Comparison of ENCODE assay signal across 26 cellular contexts in the genomic region with DNA sequence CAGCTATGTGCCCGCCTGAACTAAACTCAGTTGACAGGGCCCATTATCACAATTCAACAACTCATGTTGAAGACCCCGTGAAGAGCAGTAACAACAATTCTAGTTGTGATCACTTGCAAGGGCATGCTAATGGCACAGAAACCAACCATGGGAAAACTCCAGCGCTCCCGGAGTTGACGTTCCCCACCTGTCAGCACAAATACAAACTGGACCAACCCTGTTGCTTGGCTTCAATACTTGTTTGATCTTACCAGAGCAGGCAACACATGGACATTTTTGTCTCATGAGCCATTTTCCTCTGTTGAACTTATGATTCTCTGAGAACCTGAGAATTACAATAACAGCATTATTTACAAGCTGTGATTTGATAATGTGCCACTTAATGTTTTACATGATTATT.
DNase-seq lines count a peak whose midpoint lies in the region; ATAC-seq and TF ChIP-seq lines count a peak whose summit lies in the region.
"Had no signal": no experiment of that assay in that cellular context is flagged by ENCODE, and none has a peak within 500 bp of the region (broad histone marks: within the 10 kb centered on the region; RNA-seq: fewer than 3 reads in every experiment).

No MANE protein-coding gene starts in this region.

- in situ Hi-C loops in IMR-90 (cut with MboI; ENCODE audit: low sequenced_read_pairs): no loop called here

- no peak overlapping the region for H3K27ac ChIP-seq in IMR-90 (ENCODE audit: insufficient read depth, low read length)
- H3K27ac ChIP-seq in body of pancreas: no peak overlapping the region
- no peak overlapping the region for H3K27ac ChIP-seq in WERI-Rb-1
- no peak overlapping the region for H3K27ac ChIP-seq in coronary artery
- H3K27ac ChIP-seq: HL-60, left ventricle myocardium inferior, pancreas had no signal

- H3K4me2 ChIP-seq in IMR-90 (ENCODE audit: low read depth, low read length): no peak overlapping the region

- peak overlapping the region; percentile 54 for H3K14ac ChIP-seq in IMR-90 (replicated peaks; ENCODE audit: low read depth, low read length)

- no peaks in the 10 kb centered on the region; the same call in 1 of the 2 replicates for H3K9me1 ChIP-seq in IMR-90 (ENCODE audit: insufficient read depth, low read length)

- peak overlapping the region in 1 of 2 experiments; percentile 25; a peak in 1 of 4 replicates for H4K8ac ChIP-seq in IMR-90 (ENCODE audit: low read depth in 2 of 2, low read length in 2 of 2)

- peaks cover 27% of the 10 kb centered on the region for H3K4me1 Mint-ChIP-seq in chondrocyte (ENCODE audit: low read depth)
- H3K4me1 Mint-ChIP-seq: activated B cell treated with CpG ODN at 0.5 μM for 24 hours; activated CD4-positive, alpha-beta memory T cell treated with anti-CD3 and anti-CD28 coated beads, Interleukin-2, amount 10 ng/mL, durations not matched to agents 7 days and 5 days; central memory CD8-positive, alpha-beta T cell; IgD-negative memory B cell; mesothelial cell of epicardium had no signal

- H3K56ac ChIP-seq in IMR-90 (ENCODE audit: extremely low read depth, insufficient read depth, low read length): no peak overlapping the region

- peaks cover 6% of the 10 kb centered on the region for H3K4me1 ChIP-seq in IMR-90 (ENCODE audit: control insufficient read depth, insufficient read depth, low read length)
- H3K4me1 ChIP-seq in body of pancreas: no peaks in the 10 kb centered on the region
- H3K4me1 ChIP-seq: left ventricle myocardium inferior, pancreas had no signal

- ATAC-seq in IMR-90 (ENCODE audit: low read depth): peak; percentile 24; the same call in 1 of the 2 replicates
- ATAC-seq in body of pancreas: no peak
- no peak for ATAC-seq in GM21737 (IDR thresholded peaks at IDR 0.05; ENCODE audit: unreplicated experiment)
- ATAC-seq: natural killer cell treated with Interleukin-12 subunit alpha and Interleukin-12 subunit beta and Interleukin-15 and Interleukin-18, amount 100 ng/mL, for 72 hours had no signal

- no peaks in the 10 kb centered on the region for H4K20me1 ChIP-seq in IMR-90 (ENCODE audit: insufficient read depth, low read length)

- peak overlapping the region; percentile 22 for H3K27ac Mint-ChIP-seq in chondrocyte (ENCODE audit: unreplicated experiment)
- H3K27ac Mint-ChIP-seq: activated B cell treated with CpG ODN at 0.5 μM for 24 hours; activated CD4-positive, alpha-beta memory T cell treated with anti-CD3 and anti-CD28 coated beads, Interleukin-2, amount 10 ng/mL, durations not matched to agents 7 days and 5 days; IgD-negative memory B cell; mesothelial cell of epicardium; natural killer cell treated with Interleukin-12 subunit alpha and Interleukin-12 subunit beta and Interleukin-15 and Interleukin-18, amount 100 ng/mL, for 72 hours had no signal

- H3K4me3 ChIP-seq in IMR-90 (ENCODE audit: insufficient read depth, low read depth, low read length) (no peak overlapping the region), foreskin fibroblast (ENCODE audit: low read depth in 1 of 2, low read length in 2 of 2) (no peak overlapping the region), body of pancreas (no peak overlapping the region), WERI-Rb-1 (ENCODE audit: low read depth, low read length) (no peak overlapping the region), coronary artery (no peak overlapping the region)
- H3K4me3 ChIP-seq: left ventricle myocardium inferior, pancreas had no signal

- WGBS in IMR-90 (ENCODE audit: extremely low coverage in 2 of 2, insufficient read length in 1 of 2), 2 experiments: 46% methylated on average over 5 of the region's 5 CpGs; no CpG with 5 or more reads in 1 of the 2 experiments
- WGBS in body of pancreas, 2 donors: 72 to 84% methylated on average over 5 of the region's 5 CpGs

- H2BK20ac ChIP-seq in IMR-90 (ENCODE audit: low read depth, low read length): peak overlapping the region; percentile 41; the same call in 1 of the 2 replicates

- H2BK5ac ChIP-seq in IMR-90 (ENCODE audit: low read depth, low read length, poor library complexity, severe bottlenecking): no peak overlapping the region

- H2AK9ac ChIP-seq in IMR-90 (replicated peaks; ENCODE audit: low read depth, low read length, poor library complexity): peak overlapping the region; percentile 39

- peak; percentile 37 for DNase-seq in A172 (ENCODE audit: low spot score)
- peak; percentile 81 for DNase-seq in IMR-90
- DNase-seq in chondrocyte (ENCODE audit: low spot score): no peak
- DNase-seq in foreskin fibroblast: peak; percentile 39 to 47
- DNase-seq in body of pancreas: no peak
- no peak for DNase-seq in WERI-Rb-1
- DNase-seq in coronary artery (ENCODE audit: low spot score): no peak
- DNase-seq: activated B cell treated with CpG ODN at 0.5 μM for 24 hours; activated CD4-positive, alpha-beta memory T cell treated with anti-CD3 and anti-CD28 coated beads, Interleukin-2, amount 10 ng/mL, durations not matched to agents 7 days and 5 days; activated gamma-delta T cell treated with Interleukin-2 at 50 U/mL for 16 hours; activated T-cell treated with anti-CD3 and anti-CD28 coated beads, Interleukin-2, amount 50 U/mL, for 1 hour; C1 segment of cervical spinal cord; effector memory CD4-positive, alpha-beta T cell; left ventricle myocardium inferior; NCI-H1436; NCI-H526 treated with DMSO at 0.1 percent for 48 hours; pancreas; RPMI8226; stimulated activated CD4-positive, alpha-beta T cell treated with anti-CD3 and anti-CD28 coated beads, Interleukin-1b, Interleukin-23, amount 100 ng/mL, for 48 hours; T-helper 9 cell had no signal

- H3K36me3 ChIP-seq in IMR-90 (ENCODE audit: control insufficient read depth, insufficient read depth, low read length): no peaks in the 10 kb centered on the region
- no peaks in the 10 kb centered on the region for H3K36me3 ChIP-seq in body of pancreas (replicated peaks in 1 of 2; ENCODE audit: insufficient read depth in 1 of 2, low read depth in 2 of 2)
- H3K36me3 ChIP-seq in WERI-Rb-1: no peaks in the 10 kb centered on the region
- H3K36me3 ChIP-seq: left ventricle myocardium inferior, pancreas had no signal

- TF ChIP-seq POLR2A in IMR-90 (IDR thresholded peaks at IDR 0.05; ENCODE audit: low read depth, low read length) (no peak), body of pancreas (IDR thresholded peaks at IDR 0.05) (no peak)

- dilution Hi-C loops in IMR-90 (cut with HindIII; ENCODE audit: low sequenced_read_pairs, unreplicated experiment): no loop called here

- H3K9ac ChIP-seq in IMR-90 (ENCODE audit: low read depth, low read length): no peak overlapping the region

- no peak overlapping the region for H3K18ac ChIP-seq in IMR-90 (ENCODE audit: low read depth, low read length)

- H3K9me3 Mint-ChIP-seq in chondrocyte (ENCODE audit: low read depth): no peaks in the 10 kb centered on the region
- H3K9me3 Mint-ChIP-seq: activated B cell treated with CpG ODN at 0.5 μM for 24 hours; activated CD4-positive, alpha-beta memory T cell treated with anti-CD3 and anti-CD28 coated beads, Interleukin-2, amount 10 ng/mL, durations not matched to agents 7 days and 5 days; central memory CD8-positive, alpha-beta T cell; IgD-negative memory B cell; mesothelial cell of epicardium; natural killer cell treated with Interleukin-12 subunit alpha and Interleukin-12 subunit beta and Interleukin-15 and Interleukin-18, amount 100 ng/mL, for 72 hours had no signal

- H2AFZ ChIP-seq in IMR-90 (replicated peaks; ENCODE audit: low read length, poor library complexity): no peak overlapping the region

- H2BK120ac ChIP-seq in IMR-90 (ENCODE audit: low read depth, low read length): peak overlapping the region; percentile 25; the same call in 1 of the 2 replicates

- H2AK5ac ChIP-seq in IMR-90 (ENCODE audit: low read depth, low read length): peak overlapping the region; percentile 54; the same call in 1 of the 2 replicates

- H3K27me3 ChIP-seq in IMR-90 (ENCODE audit: control insufficient read depth, insufficient read depth, low read length) (no peaks in the 10 kb centered on the region), body of pancreas (no peaks in the 10 kb centered on the region), WERI-Rb-1 (ENCODE audit: insufficient read depth, low read depth, severe bottlenecking) (no peaks in the 10 kb centered on the region)
- H3K27me3 ChIP-seq: pancreas had no signal

- H3K4ac ChIP-seq in IMR-90 (ENCODE audit: low read depth, low read length): peak overlapping the region; percentile 8; the same call in 1 of the 2 replicates

- H3K9me3 ChIP-seq in IMR-90 (ENCODE audit: control insufficient read depth, insufficient read depth, low read length) (no peaks in the 10 kb centered on the region), body of pancreas (no peaks in the 10 kb centered on the region), WERI-Rb-1 (ENCODE audit: severe bottlenecking) (no peaks in the 10 kb centered on the region)
- H3K9me3 ChIP-seq: left ventricle myocardium inferior, pancreas had no signal

- POLR2A ChIA-PET in IMR-90 (lab: Charles Lee; ENCODE audit: unreplicated experiment): no interaction called here

- H3K79me1 ChIP-seq in IMR-90 (ENCODE audit: low read depth in 1 of 2, low read length in 2 of 2): no peaks in the 10 kb centered on the region

- no peak overlapping the region for H2BK15ac ChIP-seq in IMR-90 (ENCODE audit: low read depth, low read length)

- no peak overlapping the region for H3K4me3 Mint-ChIP-seq in chondrocyte (ENCODE audit: unreplicated experiment)
- H3K4me3 Mint-ChIP-seq: activated B cell treated with CpG ODN at 0.5 μM for 24 hours; activated CD4-positive, alpha-beta memory T cell treated with anti-CD3 and anti-CD28 coated beads, Interleukin-2, amount 10 ng/mL, durations not matched to agents 7 days and 5 days; central memory CD8-positive, alpha-beta T cell; IgD-negative memory B cell; mesothelial cell of epicardium; natural killer cell treated with Interleukin-12 subunit alpha and Interleukin-12 subunit beta and Interleukin-15 and Interleukin-18, amount 100 ng/mL, for 72 hours had no signal

- no TSS peak for BruUV-seq in IMR-90 (replicated peaks; lab: Mats Ljungman, UMichigan)

- H3K23ac ChIP-seq in IMR-90 (ENCODE audit: low read depth, low read length): peak overlapping the region; percentile 13; the same call in 1 of the 2 replicates

- no peaks in the 10 kb centered on the region for H3K27me3 Mint-ChIP-seq in chondrocyte (ENCODE audit: low read depth)

- no peak for TF ChIP-seq CTCF in IMR-90 (conservative IDR thresholded peaks at IDR 0.05; ENCODE audit: low read depth, low read length)
- no peak for TF ChIP-seq CTCF in chondrocyte (IDR thresholded peaks at IDR 0.05)
- TF ChIP-seq CTCF in foreskin fibroblast (IDR thresholded peaks at IDR 0.05; ENCODE audit: low read depth, low read length): no peak
- TF ChIP-seq CTCF in body of pancreas (IDR thresholded peaks at IDR 0.05): no peak
- TF ChIP-seq CTCF in WERI-Rb-1 (IDR thresholded peaks at IDR 0.05; ENCODE audit: low read depth, low read length): no peak
- no peak for TF ChIP-seq CTCF in coronary artery (IDR thresholded peaks at IDR 0.05)

- TF ChIP-seq RAD21 in IMR-90 (IDR thresholded peaks at IDR 0.05; ENCODE audit: low read length): no peak

- CTCF ChIA-PET in IMR-90 (lab: Yijun Ruan, JAX): interaction anchor here (0.9 to 1.8 kb wide), 4 partner anchors 8 to 473 kb away, joined by 3 to 4 read pairs (median 4); no protein-coding TSS in a partner anchor

- no peaks in the 10 kb centered on the region for H3K36me3 Mint-ChIP-seq in chondrocyte (ENCODE audit: low read depth)
- H3K36me3 Mint-ChIP-seq: IgD-negative memory B cell; mesothelial cell of epicardium; natural killer cell treated with Interleukin-12 subunit alpha and Interleukin-12 subunit beta and Interleukin-15 and Interleukin-18, amount 100 ng/mL, for 72 hours had no signal

- no peak overlapping the region; the same call in 1 of the 2 replicates for H4K91ac ChIP-seq in IMR-90 (ENCODE audit: insufficient read depth, low read depth, low read length)

- intact Hi-C loops in IMR-90 (cut with micrococcal nuclease) (loop anchor here (5.0 kb wide), 1 partner anchor 34 kb away; no protein-coding TSS in a partner anchor), body of pancreas (cut with DNase I) (loop anchor here (5.0 kb wide), 1 partner anchor 469 kb away; no protein-coding TSS in a partner anchor)

- H4K5ac ChIP-seq in IMR-90 (ENCODE audit: low read depth, low read length): no peak overlapping the region

Comparison
In these comparisons a context has a peak if more than half of its experiments do, and no peak if none do; other contexts are left out.
1. DNase-seq: peak in A172 (single experiment), IMR-90 (single experiment) and foreskin fibroblast (2 of 2); none in chondrocyte (single experiment), body of pancreas (0 of 4), WERI-Rb-1 (single experiment) and coronary artery (single experiment).